23 cellular contexts compared by ENCODE assay signal in genomic region chr22:25643232-25644000, GRCh38.
DNase-seq lines count a peak whose midpoint lies in the region; FAIRE-seq and TF ChIP-seq lines count a peak whose summit lies in the region.
"Had no signal": no experiment of that assay in that cellular context is flagged by ENCODE, and none has a peak within 500 bp of the region (broad histone marks: within the 10 kb centered on the region; RNA-seq: fewer than 3 reads in every experiment).

No MANE protein-coding gene starts in this region.

- peak; percentile 12 for DNase-seq in NCI-H146 (lab: John Stamatoyannopoulos, UW)
- no peak for DNase-seq in NCI-H146 treated with DMSO at 0.1 percent for 48 hours (lab: John Stamatoyannopoulos, UW; ENCODE audit: unreplicated experiment)
- no peak for DNase-seq in HEK293T (ENCODE audit: extremely low spot score)
- DNase-seq in astrocyte (ENCODE audit: low read depth), result no peak
- DNase-seq in osteoblast (ENCODE audit: insufficient read length, low spot score, missing footprints), result no peak
- no peak for DNase-seq in NCI-H1694 treated with DMSO at 0.1 percent for 48 hours (lab: John Stamatoyannopoulos, UW)
- no peak for DNase-seq in dorsolateral prefrontal cortex
- no peak for DNase-seq in MV-4-11 (lab: John Stamatoyannopoulos, UW)
- DNase-seq: activated CD4-positive, alpha-beta T cell treated with anti-CD3 and anti-CD28 coated beads for 48 hours; CD8-positive, alpha-beta memory T cell; effector CD4-positive, alpha-beta T cell; lower lobe of right lung; NCI-H1436; NCI-H226; NK-92 treated with Interleukin-12 subunit alpha and Interleukin-12 subunit beta, amount 100 ng/mL, for 24 hours; Peyer's patch; psoas muscle; T-helper 1 cell had no signal

- H3K36me3 Mint-ChIP-seq in astrocyte (ENCODE audit: low read depth, unreplicated experiment), result no peaks in the 10 kb centered on the region

- no peaks in the 10 kb centered on the region for H3K27me3 Mint-ChIP-seq in astrocyte (ENCODE audit: low read depth, unreplicated experiment)

- peaks cover 3% of the 10 kb centered on the region for H4K20me1 ChIP-seq in astrocyte (ENCODE audit: insufficient read depth, low read length)
- H4K20me1 ChIP-seq in osteoblast (ENCODE audit: insufficient read depth, low read length), result no peaks in the 10 kb centered on the region

- H3K4me3 Mint-ChIP-seq in astrocyte (ENCODE audit: unreplicated experiment), result no peak overlapping the region
- H3K4me3 Mint-ChIP-seq: activated T-helper 17 cell treated with anti-CD3 and anti-CD28 coated beads, Interleukin-2, amount 50 U/mL, for 72 hours; CD8-positive, alpha-beta memory T cell had no signal

- intact Hi-C loops in dorsolateral prefrontal cortex (cut with DNase I), result no loop called here

- H3K27ac Mint-ChIP-seq in astrocyte (ENCODE audit: unreplicated experiment), result peak overlapping the region; percentile 75
- H3K27ac Mint-ChIP-seq: activated naive CD4-positive, alpha-beta T cell treated with anti-CD3 and anti-CD28 coated beads, Interleukin-2, amount 50 U/mL, for 72 hours; activated T-helper 17 cell treated with anti-CD3 and anti-CD28 coated beads, Interleukin-2, amount 50 U/mL, for 72 hours had no signal

- FAIRE-seq in astrocyte (lab: Jason Lieb, UNC), result no peak
- FAIRE-seq: G401.6, keratinocyte had no signal

- no peak overlapping the region for H2AFZ ChIP-seq in astrocyte (ENCODE audit: low read depth, low read length)
- no peak overlapping the region for H2AFZ ChIP-seq in osteoblast (ENCODE audit: low read length)

- POLR2A ChIA-PET in HEK293T (lab: Yijun Ruan, JAX), result no interaction called here

- H3K27ac ChIP-seq in astrocyte (ENCODE audit: low read depth, low read length), result no peak overlapping the region
- H3K27ac ChIP-seq in osteoblast (ENCODE audit: low read depth, low read length), result no peak overlapping the region
- H3K27ac ChIP-seq in dorsolateral prefrontal cortex, result no peak overlapping the region
- H3K27ac ChIP-seq: 22Rv1, lower lobe of right lung, Peyer's patch, psoas muscle had no signal

- no peak overlapping the region for H3K4me3 ChIP-seq in astrocyte (ENCODE audit: insufficient read depth, low read depth, low read length)
- no peak overlapping the region for H3K4me3 ChIP-seq in osteoblast (ENCODE audit: insufficient read depth, low read length)
- no peak overlapping the region for H3K4me3 ChIP-seq in dorsolateral prefrontal cortex
- H3K4me3 ChIP-seq: lower lobe of right lung, Peyer's patch, psoas muscle had no signal

- H3K9me3 ChIP-seq in astrocyte (ENCODE audit: insufficient read depth, low read depth, low read length), result no peaks in the 10 kb centered on the region
- no peaks in the 10 kb centered on the region for H3K9me3 ChIP-seq in osteoblast (ENCODE audit: low read depth, low read length)
- H3K9me3 ChIP-seq: lower lobe of right lung, Peyer's patch had no signal

- CTCF ChIA-PET in HEK293T (lab: Yijun Ruan, JAX), result no interaction called here

- H3K4me2 ChIP-seq in astrocyte (ENCODE audit: low read length), result peak overlapping the region; percentile 2
- H3K4me2 ChIP-seq in osteoblast (ENCODE audit: insufficient read depth, low read length), result peak overlapping the region; percentile 27

- TF ChIP-seq CTCF in astrocyte (IDR thresholded peaks at IDR 0.05; ENCODE audit: insufficient read depth, low read depth, low read length) (no peak), osteoblast (IDR thresholded peaks at IDR 0.05; ENCODE audit: extremely low read depth, low read depth, low read length) (no peak), dorsolateral prefrontal cortex (IDR thresholded peaks at IDR 0.05 in 54 of 56, conservative IDR thresholded peaks at IDR 0.05 in 2 of 56; ENCODE audit: low read depth in 1 of 56, partially characterized antibody in 56 of 56) (no peak)

- H3K4me1 Mint-ChIP-seq in astrocyte (ENCODE audit: low read depth, unreplicated experiment), result peaks cover 28% of the 10 kb centered on the region
- H3K4me1 Mint-ChIP-seq: activated T-helper 17 cell treated with anti-CD3 and anti-CD28 coated beads, Interleukin-2, amount 50 U/mL, for 72 hours; CD8-positive, alpha-beta memory T cell had no signal

- H3K79me2 ChIP-seq in astrocyte (ENCODE audit: insufficient read depth, low read length), result no peaks in the 10 kb centered on the region
- no peaks in the 10 kb centered on the region for H3K79me2 ChIP-seq in osteoblast (ENCODE audit: insufficient read depth, low read length)

- no peak overlapping the region for H3K9ac ChIP-seq in astrocyte (ENCODE audit: low read length)

- H3K4me1 ChIP-seq in astrocyte (ENCODE audit: insufficient read depth, low read length), result peaks cover 13% of the 10 kb centered on the region
- H3K4me1 ChIP-seq in osteoblast (ENCODE audit: insufficient read depth, low read length), result peaks cover 31% of the 10 kb centered on the region
- H3K4me1 ChIP-seq: lower lobe of right lung, Peyer's patch, psoas muscle had no signal

- no peaks in the 10 kb centered on the region for H3K27me3 ChIP-seq in astrocyte (ENCODE audit: insufficient read depth, low read length)
- no peaks in the 10 kb centered on the region for H3K27me3 ChIP-seq in osteoblast (ENCODE audit: insufficient read depth, low read length)
- H3K27me3 ChIP-seq in dorsolateral prefrontal cortex, result no peaks in the 10 kb centered on the region
- H3K27me3 ChIP-seq: Peyer's patch had no signal

- peaks cover 1% of the 10 kb centered on the region for H3K9me3 Mint-ChIP-seq in astrocyte (ENCODE audit: unreplicated experiment)

- no peaks in the 10 kb centered on the region for H3K36me3 ChIP-seq in astrocyte (ENCODE audit: insufficient read depth, low read length)
- no peaks in the 10 kb centered on the region for H3K36me3 ChIP-seq in osteoblast (ENCODE audit: insufficient read depth, low read length)
- H3K36me3 ChIP-seq: lower lobe of right lung, Peyer's patch had no signal

TF ChIP-seq in HEK293T, 16 proteins besides CTCF, POLR2A, EP300 and RAD21:
- TF ChIP-seq PKNOX1 (IDR thresholded peaks at IDR 0.05), result peak; percentile 64; the same call in 1 of the 2 replicates
- TF ChIP-seq ARNT (IDR thresholded peaks at IDR 0.05), result no peak
- TF ChIP-seq HDGF (IDR thresholded peaks at IDR 0.05; ENCODE audit: borderline replicate concordance), result no peak
